In genomic region chr5:139733698-139734491, GRCh38 we compare ENCODE assay signal across 12 cellular contexts.
DNase-seq lines count a peak whose midpoint lies in the region; ATAC-seq and TF ChIP-seq lines count a peak whose summit lies in the region.
"Had no signal": no experiment of that assay in that cellular context is flagged by ENCODE, and none has a peak within 500 bp of the region (broad histone marks: within the 10 kb centered on the region; RNA-seq: fewer than 3 reads in every experiment).

No MANE protein-coding gene starts in this region.

- POLR2A ChIA-PET in CD8-positive, alpha-beta T cell (lab: Charles Lee): no interaction called here

- no peaks in the 10 kb centered on the region for H3K36me3 ChIP-seq in CD8-positive, alpha-beta T cell (ENCODE audit: insufficient read depth, low read length)

- TF ChIP-seq CTCF in dorsolateral prefrontal cortex (IDR thresholded peaks at IDR 0.05 in 54 of 56, conservative IDR thresholded peaks at IDR 0.05 in 2 of 56; ENCODE audit: low read depth in 1 of 56, partially characterized antibody in 56 of 56) (peak in 25 of 56 donors; percentile 1 to 47 (median 22)), omental fat pad (IDR thresholded peaks at IDR 0.05) (no peak)
- no peak for TF ChIP-seq CTCF in CD8-positive, alpha-beta T cell (IDR thresholded peaks at IDR 0.05)

- H3K4me1 Mint-ChIP-seq in CD8-positive, alpha-beta T cell (ENCODE audit: low read depth): no peaks in the 10 kb centered on the region

- H3K27ac Mint-ChIP-seq in CD8-positive, alpha-beta T cell: no peak overlapping the region

- DNase-seq in NCI-H526 (lab: John Stamatoyannopoulos, UW) (peak; percentile 86 to 94), dorsolateral prefrontal cortex (peak in 9 of 10 donors; percentile 83 to 95 (median 92)), midbrain (lab: John Stamatoyannopoulos, UW) (peak; percentile 93), superior temporal gyrus (ENCODE audit: extremely low spot score) (peak; percentile 97), omental fat pad (ENCODE audit: low spot score) (no peak)
- no peak for DNase-seq in stimulated activated CD4-positive, alpha-beta T cell treated with anti-CD3 and anti-CD28 coated beads, Interleukin-4, amount 100 ng/mL, for 1 hour
- DNase-seq in CD8-positive, alpha-beta T cell: no peak
- DNase-seq: activated CD8-positive, alpha-beta memory T cell treated with anti-CD3 and anti-CD28 coated beads for 24 hours; DND-41; NCI-H748 treated with DMSO at 0.1 percent for 48 hours had no signal

- no peaks in the 10 kb centered on the region for H3K36me3 Mint-ChIP-seq in CD8-positive, alpha-beta T cell

- H3K9me3 Mint-ChIP-seq in CD8-positive, alpha-beta T cell: no peaks in the 10 kb centered on the region

- intact Hi-C loops in dorsolateral prefrontal cortex (cut with DNase I): no loop called here
- intact Hi-C loops in CD8-positive, alpha-beta T cell (cut with DNase I, micrococcal nuclease): no loop called here

- no peak overlapping the region for H3K4me3 Mint-ChIP-seq in CD8-positive, alpha-beta T cell

- CTCF ChIA-PET in CD8-positive, alpha-beta T cell (lab: Charles Lee): no interaction called here

- no peak for ATAC-seq in HG03565 (IDR thresholded peaks at IDR 0.05; ENCODE audit: unreplicated experiment)
- ATAC-seq in omental fat pad (ENCODE audit: low FRiP score): no peak
- ATAC-seq in CD8-positive, alpha-beta T cell: no peak

- no peaks in the 10 kb centered on the region for H3K27me3 Mint-ChIP-seq in CD8-positive, alpha-beta T cell (ENCODE audit: low read depth)

- no peaks in the 10 kb centered on the region for H3K4me1 ChIP-seq in CD8-positive, alpha-beta T cell (ENCODE audit: insufficient read depth, low read length)

- no peaks in the 10 kb centered on the region for H3K27me3 ChIP-seq in dorsolateral prefrontal cortex
- no peaks in the 10 kb centered on the region for H3K27me3 ChIP-seq in CD8-positive, alpha-beta T cell (ENCODE audit: insufficient read depth, low read length)

- peak overlapping the region in 18 of 59 donors; percentile 5 to 54 (median 28) for H3K4me3 ChIP-seq in dorsolateral prefrontal cortex
- H3K4me3 ChIP-seq in CD8-positive, alpha-beta T cell (ENCODE audit: low read depth, low read length): no peak overlapping the region
- H3K4me3 ChIP-seq: smooth muscle cell had no signal

- H3K27ac ChIP-seq in dorsolateral prefrontal cortex: peak overlapping the region; percentile 56 to 100 (median 98)
- no peak overlapping the region for H3K27ac ChIP-seq in CD8-positive, alpha-beta T cell (ENCODE audit: low read depth, low read length)

- H3K9me3 ChIP-seq in CD8-positive, alpha-beta T cell (ENCODE audit: low read length): no peaks in the 10 kb centered on the region

Comparison
In these comparisons a context has a peak if more than half of its experiments do, and no peak if none do; other contexts are left out.
1. DNase-seq: peak in NCI-H526 (2 of 2), dorsolateral prefrontal cortex (9 of 10), midbrain (single experiment) and superior temporal gyrus (single experiment); none in stimulated activated CD4-positive, alpha-beta T cell treated with anti-CD3 and anti-CD28 coated beads, Interleukin-4, amount 100 ng/mL, for 1 hour (single experiment), omental fat pad (single experiment) and CD8-positive, alpha-beta T cell (0 of 7).